In genomic region chr16:67028555-67029248, GRCh38 we compare ENCODE assay signal across 8 cellular contexts. TPM values are rescaled to one million over a fixed set of nuclear protein-coding genes. Genes with fewer than 3 reads are reported as not detected.
DNase-seq lines count a peak whose midpoint lies in the region; ATAC-seq, FAIRE-seq and TF ChIP-seq lines count a peak whose summit lies in the region.

CBFB (plus strand) TSS chr16:67029149; CDS start chr16:67029408, 259 bp downstream.

- H3K4me2 ChIP-seq in H1 (ENCODE audit: insufficient read depth in 1 of 2, low read depth in 2 of 2, low read length in 2 of 2) (peak within 1 kb of the TSS; percentile 80 to 95), mesendoderm (ENCODE audit: low read length) (peak within 1 kb of the TSS; percentile 91)

- CTCF ChIA-PET in H1 (lab: Charles Lee; ENCODE audit: partially characterized antibody) = interaction anchor here (0.6 to 3.2 kb wide), 6 partner anchors 11 to 127 kb away, joined by 3 to 36 read pairs (median 3); no protein-coding TSS in a partner anchor

- DNase-seq in CMK (ENCODE audit: low read depth) (peak; percentile 83), HS-5 (ENCODE audit: low read depth) (peak; percentile 48), NOMO-1 treated with dmso at 0.1 percent for 144 hours (lab: John Stamatoyannopoulos, UW; ENCODE audit: unreplicated experiment) (peak; percentile 92), H1 (ENCODE audit: low read depth in 1 of 2, low spot score in 2 of 2) (peak in 1 of 2 experiments; percentile 91), mesendoderm (peak; percentile 94)
- DNase-seq in activated CD8-positive, alpha-beta memory T cell treated with anti-CD3 and anti-CD28 coated beads for 48 hours (ENCODE audit: low read depth in 2 of 3, low spot score in 2 of 3) = peak; percentile 87 to 91 (median 88)
- DNase-seq in stimulated activated CD8-positive, alpha-beta memory T cell treated with anti-CD3 and anti-CD28 coated beads, Interleukin-12 subunit alpha, Interleukin-12 subunit beta, amount 100 ng/mL, for 4 hours (ENCODE audit: low read depth) = peak; percentile 92

- H3K9ac ChIP-seq in H1 (replicated peaks in 1 of 4; ENCODE audit: extremely low read depth in 1 of 4, low read depth in 3 of 4, low read length in 3 of 4) (peak within 1 kb of the TSS; percentile 65 to 88 (median 76)), mesendoderm (ENCODE audit: low read length) (peak within 1 kb of the TSS; percentile 88)

- H2BK5ac ChIP-seq in H1 (ENCODE audit: low read depth, low read length) = peak within 1 kb of the TSS; percentile 84; the same call in 1 of the 2 replicates
- peak within 1 kb of the TSS; percentile 2 for H2BK5ac ChIP-seq in mesendoderm (ENCODE audit: low read length)

- TF ChIP-seq EP300 in H1 (IDR thresholded peaks at IDR 0.05; ENCODE audit: borderline replicate concordance in 1 of 2, low read depth in 2 of 2, low read length in 2 of 2) = no peak

- H4K5ac ChIP-seq in H1 (ENCODE audit: insufficient read length, low read depth, low read length) (peak within 1 kb of the TSS; percentile 89), mesendoderm (ENCODE audit: low read length) (peak within 1 kb of the TSS; percentile 90)

- peaks cover 5% of the 10 kb centered on the region; the same call in 1 of the 2 replicates for H3K23me2 ChIP-seq in H1 (ENCODE audit: low read depth, low read length)

- H2AK5ac ChIP-seq in H1 (ENCODE audit: low read depth, low read length) (no peak within 1 kb of the TSS), mesendoderm (ENCODE audit: low read length) (no peak within 1 kb of the TSS)

- H2AFZ ChIP-seq in H1 (ENCODE audit: low read length) = peak within 1 kb of the TSS; percentile 99

- peak within 1 kb of the TSS; percentile 66 for H3K4ac ChIP-seq in H1 (replicated peaks; ENCODE audit: insufficient read length, low read depth, low read length)
- peak within 1 kb of the TSS; percentile 96 for H3K4ac ChIP-seq in mesendoderm (ENCODE audit: low read depth, low read length)

- no peak within 1 kb of the TSS for H2BK12ac ChIP-seq in H1 (ENCODE audit: low read depth, low read length)

- ATAC-seq in GM19463 (IDR thresholded peaks at IDR 0.05; ENCODE audit: unreplicated experiment) = peak; percentile 77

- H3K18ac ChIP-seq in H1 (ENCODE audit: extremely low read depth, low read length) = peak within 1 kb of the TSS; percentile 78
- H3K18ac ChIP-seq in mesendoderm (ENCODE audit: low read length) = peak within 1 kb of the TSS; percentile 96

- no peak for FAIRE-seq in H1 (lab: Jason Lieb, UNC)

- H4K91ac ChIP-seq in H1 (replicated peaks; ENCODE audit: insufficient read length, low read length) = peak within 1 kb of the TSS; percentile 92

- peak within 1 kb of the TSS; percentile 10; the same call in 1 of the 2 replicates for H2BK15ac ChIP-seq in H1 (ENCODE audit: low read length)
- no peak within 1 kb of the TSS for H2BK15ac ChIP-seq in mesendoderm (replicated peaks; ENCODE audit: low read depth)

- H3K4me3 ChIP-seq in H1 (ENCODE audit: extremely low read depth in 1 of 4, insufficient read depth in 2 of 4, low read depth in 3 of 4, low read length in 4 of 4) (peak within 1 kb of the TSS; percentile 54 to 88 (median 84)), mesendoderm (ENCODE audit: low read length) (peak within 1 kb of the TSS; percentile 89)

- peak in 1 of 2 experiments; percentile 35; a peak in 1 of 3 replicates for TF ChIP-seq POLR2A in H1 (IDR thresholded peaks at IDR 0.05; ENCODE audit: control extremely low read depth in 1 of 2, low read depth in 2 of 2, low read length in 2 of 2)

- no peak within 1 kb of the TSS for H3K23ac ChIP-seq in H1 (ENCODE audit: insufficient read length)
- H3K23ac ChIP-seq in mesendoderm (ENCODE audit: low read length) = peak within 1 kb of the TSS; percentile 83

- POLR2A ChIA-PET in H1 (lab: Charles Lee; ENCODE audit: partially characterized antibody) = interaction anchor here (0.6 to 1.5 kb wide), 2 partner anchors 10 to 459 kb away, joined by 3 read pairs; no protein-coding TSS in a partner anchor

- H3K79me1 ChIP-seq in H1 (ENCODE audit: low read depth, low read length) (no peaks in the 10 kb centered on the region; the same call in 1 of the 2 replicates), mesendoderm (ENCODE audit: low read length) (peaks cover 5% of the 10 kb centered on the region)

- peaks cover 0 to 4% (median 1%) of the 10 kb centered on the region in 4 experiments; a peak in 2 of 7 replicates for H3K4me1 ChIP-seq in H1 (replicated peaks in 1 of 4; ENCODE audit: control insufficient read depth in 3 of 4, insufficient read depth in 4 of 4, low read length in 3 of 4)
- peaks cover 2% of the 10 kb centered on the region for H3K4me1 ChIP-seq in mesendoderm (ENCODE audit: control insufficient read depth, low read depth, low read length)

- peaks cover 0 to 3% of the 10 kb centered on the region in 2 experiments for H4K20me1 ChIP-seq in H1 (replicated peaks in 1 of 2; ENCODE audit: control insufficient read depth in 1 of 2, insufficient read depth in 2 of 2, low read length in 2 of 2)

- H2BK20ac ChIP-seq in H1 (ENCODE audit: low read length) = no peak within 1 kb of the TSS

- H3K9me3 ChIP-seq in H1 (ENCODE audit: insufficient read depth in 2 of 2, low read depth in 1 of 2, low read length in 1 of 2) = no peaks in the 10 kb centered on the region; a peak in 1 of 4 replicates

- H4K8ac ChIP-seq in H1 (ENCODE audit: extremely low read depth, insufficient read depth, low read length) (peak within 1 kb of the TSS; percentile 96), mesendoderm (ENCODE audit: low read depth, low read length) (peak within 1 kb of the TSS; percentile 7)

- H2BK120ac ChIP-seq in H1 (replicated peaks; ENCODE audit: low read depth, low read length) (peak within 1 kb of the TSS; percentile 2), mesendoderm (ENCODE audit: low read depth, low read length) (no peak within 1 kb of the TSS)

- peak in 2 of 3 experiments; percentile 8 to 12; a peak in 1 of 4 replicates for TF ChIP-seq CTCF in H1 (IDR thresholded peaks at IDR 0.05; ENCODE audit: control extremely low read depth in 1 of 3, insufficient read depth in 1 of 3, low read depth in 1 of 3, low read length in 3 of 3)

- H3K27ac ChIP-seq in H1 (ENCODE audit: low read depth, low read length) (no peak within 1 kb of the TSS; the same call in 1 of the 2 replicates), mesendoderm (ENCODE audit: low read depth, low read length) (peak within 1 kb of the TSS; percentile 93)

- no peaks in the 10 kb centered on the region for H3K36me3 ChIP-seq in H1 (ENCODE audit: control insufficient read depth in 2 of 4, insufficient read depth in 4 of 4, low read length in 3 of 4)
- no peaks in the 10 kb centered on the region for H3K36me3 ChIP-seq in mesendoderm (ENCODE audit: control insufficient read depth, insufficient read depth, low read length)

- 2% methylated on average over 33 of the region's 73 CpGs; no CpG with 5 or more reads in 1 of the 2 experiments for WGBS in H1 (ENCODE audit: extremely low coverage in 1 of 2, insufficient coverage in 1 of 2, insufficient read length in 1 of 2, insufficient replicate concordance in 2 of 2, low coverage in 1 of 2, low lambda C conversion rate in 2 of 2, missing lambda C conversion rate in 1 of 2), 2 experiments
- WGBS in mesendoderm (ENCODE audit: extremely low coverage, insufficient coverage, low lambda C conversion rate) = no CpG with 5 or more reads among the region's 73 CpGs

- H3K56ac ChIP-seq in H1 (replicated peaks; ENCODE audit: insufficient read length, low read depth, low read length) = peak within 1 kb of the TSS; percentile 86
- H3K56ac ChIP-seq in mesendoderm (ENCODE audit: low read length) = peak within 1 kb of the TSS; percentile 90

- no peak within 1 kb of the TSS for H3K14ac ChIP-seq in H1 (ENCODE audit: insufficient read length)

- H3K27me3 ChIP-seq in H1 (replicated peaks in 1 of 4; ENCODE audit: control insufficient read depth in 3 of 4, extremely low read depth in 1 of 4, insufficient read depth in 3 of 4, low read length in 3 of 4) (peaks cover 0 to 7% (median 3%) of the 10 kb centered on the region in 4 experiments; a peak in 2 of 7 replicates), mesendoderm (ENCODE audit: insufficient read depth, low read length, poor library complexity) (no peaks in the 10 kb centered on the region)

- no peak for TF ChIP-seq RAD21 in H1 (IDR thresholded peaks at IDR 0.05 in 1 of 2, conservative IDR thresholded peaks at IDR 0.05 in 1 of 2; ENCODE audit: low read depth in 2 of 2, low read length in 2 of 2)

- H3K79me2 ChIP-seq in H1 (ENCODE audit: control insufficient read depth in 1 of 2, insufficient read depth in 2 of 2, low read length in 2 of 2) (peaks cover 0 to 29% of the 10 kb centered on the region in 2 experiments; a peak in 2 of 4 replicates), mesendoderm (ENCODE audit: control insufficient read depth, insufficient read depth, low read length) (peaks cover 29% of the 10 kb centered on the region)

TF ChIP-seq in H1, 55 proteins besides CTCF, POLR2A, EP300 and RAD21 (continues in another document):
- TF ChIP-seq TBP (IDR thresholded peaks at IDR 0.05; ENCODE audit: low read depth, low read length) = peak; percentile 52; the same call in 1 of the 2 replicates
- TF ChIP-seq HDAC6 (IDR thresholded peaks at IDR 0.05; ENCODE audit: low read depth, low read length) = no peak
- no peak for TF ChIP-seq YY1 (IDR thresholded peaks at IDR 0.05; ENCODE audit: low read depth, low read length)
- no peak for TF ChIP-seq POLR2AphosphoS5 (IDR thresholded peaks at IDR 0.05; ENCODE audit: low read depth, low read length)
- no peak for TF ChIP-seq SIN3A (conservative IDR thresholded peaks at IDR 0.05 in 1 of 2, IDR thresholded peaks at IDR 0.05 in 1 of 2; ENCODE audit: low read depth in 1 of 2, low read length in 2 of 2)
- TF ChIP-seq BCL11A (IDR thresholded peaks at IDR 0.05; ENCODE audit: low read depth in 2 of 2, low read length in 2 of 2) = no peak
- TF ChIP-seq JUND (IDR thresholded peaks at IDR 0.05; ENCODE audit: low read length) = no peak
- peak; percentile 66 for TF ChIP-seq KDM4A (IDR thresholded peaks at IDR 0.05; ENCODE audit: low read depth, low read length, severe bottlenecking)
- no peak for TF ChIP-seq SAP30 (IDR thresholded peaks at IDR 0.05; ENCODE audit: insufficient read depth, insufficient replicate concordance, low read length)
- TF ChIP-seq CREB1 (IDR thresholded peaks at IDR 0.05) = no peak

RNA-seq across cellular contexts. Expression of gene CBFB, which starts in this region (rescaled TPM):
- 31.6 and 34.3 TPM in 2 replicates for total RNA-seq in H1 (2021; fragmentation: NEBNext Ultra II Directional; extraction: Animal tissue kit (Norgen Biotek cat#: 25700))
- 8.0 and 11.5 TPM in 2 replicates for polyA plus RNA-seq in H1 (2011; rRNA removed)
- 15.3 TPM for polyA plus RNA-seq in H1 (2011; cell fraction: cytosol; rRNA removed)
- polyA plus RNA-seq in H1 (2011; cell fraction: nucleus; rRNA removed) = 4.1 TPM
- polyA plus RNA-seq in H1 (2012, experiment 1 of 2) = 27.8 to 34.2 TPM (median 32.1 TPM) in 4 replicates
- polyA plus RNA-seq in H1 (2012, experiment 2 of 2) = 2.8 TPM
- polyA plus RNA-seq in H1 (2013, experiment 1 of 2) = 23.0 TPM
- polyA plus RNA-seq in H1 (2013, experiment 2 of 2) = 24.7 TPM
- 10.0 and 10.5 TPM in 2 replicates for polyA minus RNA-seq in H1 (2011; rRNA and poly(A)+ RNA removed)
- polyA minus RNA-seq in H1 (2011; cell fraction: cytosol; rRNA and poly(A)+ RNA removed) = 16.9 TPM
- polyA minus RNA-seq in H1 (2011; cell fraction: nucleus; rRNA and poly(A)+ RNA removed) = 9.0 TPM
- polyA plus RNA-seq in mesendoderm (2013, experiment 1 of 2) = 35.4 TPM
- polyA plus RNA-seq in mesendoderm (2013, experiment 2 of 2) = 45.8 TPM
